In genomic region chr20:21125072-21125848, GRCh38 we compare ENCODE assay signal across 8 cellular contexts.
DNase-seq lines count a peak whose midpoint lies in the region; ATAC-seq and TF ChIP-seq lines count a peak whose summit lies in the region.

No MANE protein-coding gene starts in this region.

- H3K27me3 Mint-ChIP-seq in stimulated activated naive CD8-positive, alpha-beta T cell treated with anti-CD3 and anti-CD28 coated beads, Interleukin-15, Interleukin-2, amounts not matched to agents 100 ng/mL and 50 ng/mL, for 24 hours: no peaks in the 10 kb centered on the region

- H3K36me3 Mint-ChIP-seq in stimulated activated naive CD8-positive, alpha-beta T cell treated with anti-CD3 and anti-CD28 coated beads, Interleukin-15, Interleukin-2, amounts not matched to agents 100 ng/mL and 50 ng/mL, for 24 hours (ENCODE audit: low read depth): peaks cover 9% of the 10 kb centered on the region

- H3K4me1 Mint-ChIP-seq in stimulated activated naive CD8-positive, alpha-beta T cell treated with anti-CD3 and anti-CD28 coated beads, Interleukin-15, Interleukin-2, amounts not matched to agents 100 ng/mL and 50 ng/mL, for 24 hours (ENCODE audit: low read depth): peaks cover 26% of the 10 kb centered on the region

- ATAC-seq in GM19438 (IDR thresholded peaks at IDR 0.05; ENCODE audit: low read depth, unreplicated experiment) (peak; percentile 18), HG03442 (IDR thresholded peaks at IDR 0.05; ENCODE audit: unreplicated experiment) (peak; percentile 7)

- H3K4me3 Mint-ChIP-seq in stimulated activated naive CD8-positive, alpha-beta T cell treated with anti-CD3 and anti-CD28 coated beads, Interleukin-15, Interleukin-2, amounts not matched to agents 100 ng/mL and 50 ng/mL, for 24 hours: peak overlapping the region; percentile 87

- H3K9me3 Mint-ChIP-seq in stimulated activated naive CD8-positive, alpha-beta T cell treated with anti-CD3 and anti-CD28 coated beads, Interleukin-15, Interleukin-2, amounts not matched to agents 100 ng/mL and 50 ng/mL, for 24 hours: no peaks in the 10 kb centered on the region

- no peak overlapping the region for H3K27ac Mint-ChIP-seq in stimulated activated naive CD8-positive, alpha-beta T cell treated with anti-CD3 and anti-CD28 coated beads, Interleukin-15, Interleukin-2, amounts not matched to agents 100 ng/mL and 50 ng/mL, for 24 hours

- peak; percentile 11 for TF ChIP-seq CTCF in cardiac fibroblast (IDR thresholded peaks at IDR 0.05; ENCODE audit: low read depth, low read length)

- DNase-seq in COLO829 (ENCODE audit: low spot score) (peak; percentile 66), NCI-H774 (lab: John Stamatoyannopoulos, UW) (peak; percentile 39), cardiac fibroblast (ENCODE audit: low read depth in 2 of 2) (peak; percentile 54 to 55), left kidney (ENCODE audit: low read depth, low spot score) (peak; percentile 77), NAMALWA (ENCODE audit: low spot score) (no peak)

- peak overlapping the region; percentile 51 to 64 for H3K4me3 ChIP-seq in cardiac fibroblast (replicated peaks in 1 of 2; ENCODE audit: low read depth in 2 of 2, low read length in 2 of 2)
